8 cellular contexts compared by ENCODE assay signal in genomic region chr5:178206166-178207101, GRCh38.
A peak's percentile ranks its signal among the peaks of the same experiment; 100 is the strongest.
DNase-seq lines count a peak whose midpoint lies in the region; ATAC-seq and TF ChIP-seq lines count a peak whose summit lies in the region.

No MANE protein-coding gene starts in this region.

- ATAC-seq in GM18909 (IDR thresholded peaks at IDR 0.05; ENCODE audit: poor library complexity, unreplicated experiment): no peak

- DNase-seq in SK-N-MC (ENCODE audit: low read depth, low spot score): no peak
- DNase-seq in fibroblast of pulmonary artery (ENCODE audit: low read depth): no peak
- DNase-seq in COR-L47 (lab: John Stamatoyannopoulos, UW): no peak
- DNase-seq in middle frontal gyrus (ENCODE audit: extremely low spot score, low spot score): no peak
- no peak for DNase-seq in MV-4-11 (lab: John Stamatoyannopoulos, UW)

- H3K4me3 ChIP-seq in GM12875 (ENCODE audit: low read depth, low read length): peak overlapping the region; percentile 95
- H3K4me3 ChIP-seq in SK-N-MC: peak overlapping the region; percentile 100
- H3K4me3 ChIP-seq in fibroblast of pulmonary artery (replicated peaks; ENCODE audit: low read depth, low read length): peak overlapping the region; percentile 80
- H3K4me3 ChIP-seq in rectal smooth muscle tissue (ENCODE audit: low read length): peak overlapping the region; percentile 66

- H3K9me3 ChIP-seq in SK-N-MC (ENCODE audit: low read depth, low read length): no peaks in the 10 kb centered on the region

- H3K36me3 ChIP-seq in SK-N-MC (ENCODE audit: insufficient read depth, low read length) (peaks cover 63% of the 10 kb centered on the region), rectal smooth muscle tissue (ENCODE audit: control insufficient read depth, insufficient read depth, low read length) (peaks cover 34% of the 10 kb centered on the region)

- no peak overlapping the region for H3K27ac ChIP-seq in SK-N-MC
- H3K27ac ChIP-seq in rectal smooth muscle tissue (ENCODE audit: low read depth, low read length): no peak overlapping the region

- peak overlapping the region; percentile 97 for H3K9ac ChIP-seq in SK-N-MC (ENCODE audit: insufficient read length)
- H3K9ac ChIP-seq in rectal smooth muscle tissue (ENCODE audit: low read length): peak overlapping the region; percentile 8

- no peaks in the 10 kb centered on the region for H3K27me3 ChIP-seq in rectal smooth muscle tissue (ENCODE audit: control insufficient read depth, insufficient read depth, low read length)

- H3K4me1 ChIP-seq in rectal smooth muscle tissue (ENCODE audit: control insufficient read depth, insufficient read depth, low read length): peaks cover 8% of the 10 kb centered on the region

- TF ChIP-seq CTCF in GM12875 (IDR thresholded peaks at IDR 0.05; ENCODE audit: borderline replicate concordance, insufficient read depth, low read depth, low read length): no peak
- TF ChIP-seq CTCF in fibroblast of pulmonary artery (IDR thresholded peaks at IDR 0.05; ENCODE audit: low read length, missing control alignments): no peak
